Comparison of ENCODE assay signal across 29 cellular contexts in genomic region chr11:43517518-43517917, GRCh38.
DNase-seq lines count a peak whose midpoint lies in the region; ATAC-seq and TF ChIP-seq lines count a peak whose summit lies in the region.
"Had no signal": no experiment of that assay in that cellular context is flagged by ENCODE, and none has a peak within 500 bp of the region (broad histone marks: within the 10 kb centered on the region; RNA-seq: fewer than 3 reads in every experiment).

No MANE protein-coding gene starts in this region.

- POLR2A ChIA-PET in IMR-90 (lab: Charles Lee; ENCODE audit: unreplicated experiment): no interaction called here

- H3K79me1 ChIP-seq in IMR-90 (ENCODE audit: low read depth in 1 of 2, low read length in 2 of 2) (no peaks in the 10 kb centered on the region), neuronal stem cell (ENCODE audit: low read depth, low read length) (no peaks in the 10 kb centered on the region)

- no peak overlapping the region for H3K14ac ChIP-seq in IMR-90 (replicated peaks; ENCODE audit: low read depth, low read length)
- H3K14ac ChIP-seq in neuronal stem cell (ENCODE audit: low read length): no peak overlapping the region

- no peaks in the 10 kb centered on the region for H4K20me1 ChIP-seq in IMR-90 (ENCODE audit: insufficient read depth, low read length)

- 100% methylated on average over 1 of the region's 2 CpGs; no CpG with 5 or more reads in 1 of the 2 experiments for WGBS in IMR-90 (ENCODE audit: extremely low coverage in 2 of 2, insufficient read length in 1 of 2), 2 experiments
- no CpG with 5 or more reads among the region's 2 CpGs for WGBS in neuronal stem cell (ENCODE audit: extremely low coverage in 2 of 2, insufficient read length in 2 of 2, insufficient replicate concordance in 1 of 2), 2 donors
- WGBS in ovary, 3 donors: 88 to 98% (median 97%) methylated on average over 2 of the region's 2 CpGs

- peak; percentile 49 for DNase-seq in ELR (ENCODE audit: low read depth)
- DNase-seq in IMR-90: peak; percentile 26
- DNase-seq in epithelial cell of esophagus (ENCODE audit: low read depth): peak; percentile 21
- no peak for DNase-seq in neuronal stem cell (ENCODE audit: low spot score)
- DNase-seq in activated effector memory CD4-positive, alpha-beta T cell treated with anti-CD3 and anti-CD28 coated beads, Interleukin-2, amount 50 U/mL, for 16 hours: no peak
- no peak for DNase-seq in ovary
- DNase-seq: activated CD4-positive, alpha-beta T cell treated with anti-CD3 and anti-CD28 coated beads, Interleukin-2, amount 10 ng/mL, durations not matched to agents 7 days and 5 days; activated CD8-positive, alpha-beta memory T cell treated with anti-CD3 and anti-CD28 coated beads, Interleukin-2, amount 50 U/mL, for 4 hours; activated effector memory CD4-positive, alpha-beta T cell treated with Interleukin-2 at 50 U/mL for 16 hours; AML-193; amniotic stem cell; CD8-positive, alpha-beta T cell; central memory CD4-positive, alpha-beta T cell; dorsolateral prefrontal cortex; foreskin fibroblast; GF-D8; hypothalamus; MG63; NCI-H1436 treated with DMSO at 0.1 percent for 48 hours; NCI-H524 treated with DMSO at 0.1 percent for 48 hours; nucleus accumbens; stimulated activated CD4-positive, alpha-beta T cell treated with anti-CD3 and anti-CD28 coated beads, Interleukin-4, amount 100 ng/mL, for 4 hours had no signal

- H3K27ac ChIP-seq in IMR-90 (ENCODE audit: insufficient read depth, low read length): no peak overlapping the region
- no peak overlapping the region for H3K27ac ChIP-seq in neuronal stem cell (replicated peaks; ENCODE audit: low read length)
- H3K27ac ChIP-seq in ovary: no peak overlapping the region
- H3K27ac ChIP-seq: dorsolateral prefrontal cortex, RWPE1, tibial nerve, VCaP had no signal

- H3K23ac ChIP-seq in IMR-90 (ENCODE audit: low read depth, low read length): no peak overlapping the region
- no peak overlapping the region for H3K23ac ChIP-seq in neuronal stem cell (ENCODE audit: low read depth, low read length, poor library complexity)

- ATAC-seq in IMR-90 (ENCODE audit: low read depth): peak; percentile 21; the same call in 1 of the 2 replicates
- ATAC-seq in GM18873 (IDR thresholded peaks at IDR 0.05; ENCODE audit: low FRiP score, unreplicated experiment): no peak
- ATAC-seq in GM19463 (IDR thresholded peaks at IDR 0.05; ENCODE audit: unreplicated experiment): no peak
- ATAC-seq: CD8-positive, alpha-beta T cell; GM23338 had no signal

- no peak overlapping the region for H2BK120ac ChIP-seq in IMR-90 (ENCODE audit: low read depth, low read length)
- no peak overlapping the region for H2BK120ac ChIP-seq in neuronal stem cell (ENCODE audit: low read depth, low read length)

- no TSS peak for BruUV-seq in IMR-90 (replicated peaks; lab: Mats Ljungman, UMichigan)

- TF ChIP-seq POLR2A in IMR-90 (IDR thresholded peaks at IDR 0.05; ENCODE audit: low read depth, low read length) (no peak), ovary (IDR thresholded peaks at IDR 0.05) (no peak)

- H3K18ac ChIP-seq in IMR-90 (ENCODE audit: low read depth, low read length): no peak overlapping the region
- H3K18ac ChIP-seq in neuronal stem cell (ENCODE audit: low read length): no peak overlapping the region

- CTCF ChIA-PET in IMR-90 (lab: Yijun Ruan, JAX): interaction anchor here (0.9 kb wide), 1 partner anchor 334 kb away, joined by 3 read pairs; no protein-coding TSS in a partner anchor

- H3K9me1 ChIP-seq in IMR-90 (ENCODE audit: insufficient read depth, low read length): no peaks in the 10 kb centered on the region

- H4K91ac ChIP-seq in IMR-90 (ENCODE audit: insufficient read depth, low read depth, low read length) (no peak overlapping the region), neuronal stem cell (ENCODE audit: low read depth, low read length, poor library complexity) (peak overlapping the region; percentile 28)

- H3K56ac ChIP-seq in IMR-90 (ENCODE audit: extremely low read depth, insufficient read depth, low read length): no peak overlapping the region

- H4K8ac ChIP-seq in IMR-90 (ENCODE audit: low read depth in 2 of 2, low read length in 2 of 2): no peak overlapping the region
- H4K8ac ChIP-seq in neuronal stem cell (ENCODE audit: low read depth, low read length): no peak overlapping the region

- H3K4ac ChIP-seq in IMR-90 (ENCODE audit: low read depth, low read length): no peak overlapping the region
- no peak overlapping the region for H3K4ac ChIP-seq in neuronal stem cell (ENCODE audit: low read length)

- H3K4me1 ChIP-seq in IMR-90 (ENCODE audit: control insufficient read depth, insufficient read depth, low read length) (no peaks in the 10 kb centered on the region), neuronal stem cell (ENCODE audit: control insufficient read depth in 2 of 2, insufficient read depth in 1 of 2, low read depth in 1 of 2, low read length in 2 of 2) (peaks cover 15 to 24% of the 10 kb centered on the region in 2 donors), ovary (ENCODE audit: insufficient read depth) (no peaks in the 10 kb centered on the region)
- H3K4me1 ChIP-seq: tibial nerve had no signal

- H2AFZ ChIP-seq in IMR-90 (replicated peaks; ENCODE audit: low read length, poor library complexity) (no peak overlapping the region), neuronal stem cell (ENCODE audit: low read length) (no peak overlapping the region)
- H2AFZ ChIP-seq: GM23338 had no signal

- TF ChIP-seq EP300 in ovary (IDR thresholded peaks at IDR 0.05): no peak

- H2BK15ac ChIP-seq in IMR-90 (ENCODE audit: low read depth, low read length): no peak overlapping the region
- no peak overlapping the region for H2BK15ac ChIP-seq in neuronal stem cell (ENCODE audit: low read length)

- no peak overlapping the region for H3K4me3 ChIP-seq in IMR-90 (ENCODE audit: insufficient read depth, low read depth, low read length)
- H3K4me3 ChIP-seq in epithelial cell of esophagus (ENCODE audit: low read length): no peak overlapping the region
- H3K4me3 ChIP-seq in neuronal stem cell (ENCODE audit: low read length in 2 of 2): no peak overlapping the region
- H3K4me3 ChIP-seq in ovary: no peak overlapping the region
- H3K4me3 ChIP-seq: dorsolateral prefrontal cortex, GM23338, lung, MG63, tibial nerve had no signal

- dilution Hi-C loops in IMR-90 (cut with HindIII; ENCODE audit: low sequenced_read_pairs, unreplicated experiment): no loop called here

- no peak overlapping the region for H4K5ac ChIP-seq in IMR-90 (ENCODE audit: low read depth, low read length)

- no peaks in the 10 kb centered on the region for H3K36me3 ChIP-seq in IMR-90 (ENCODE audit: control insufficient read depth, insufficient read depth, low read length)
- H3K36me3 ChIP-seq in neuronal stem cell (replicated peaks in 1 of 2; ENCODE audit: control insufficient read depth in 2 of 2, insufficient read depth in 2 of 2, low read length in 2 of 2): no peaks in the 10 kb centered on the region
- H3K36me3 ChIP-seq in ovary: no peaks in the 10 kb centered on the region
- H3K36me3 ChIP-seq: MG63, tibial nerve had no signal

- no peak overlapping the region for H3K4me2 ChIP-seq in IMR-90 (ENCODE audit: low read depth, low read length)
- no peak overlapping the region for H3K4me2 ChIP-seq in neuronal stem cell (ENCODE audit: insufficient read depth, low read length, poor library complexity, severe bottlenecking)
- H3K4me2 ChIP-seq: GM23338 had no signal

- in situ Hi-C loops in IMR-90 (cut with MboI; ENCODE audit: low sequenced_read_pairs): no loop called here

- H2BK5ac ChIP-seq in IMR-90 (ENCODE audit: low read depth, low read length, poor library complexity, severe bottlenecking) (no peak overlapping the region), neuronal stem cell (ENCODE audit: low read length) (no peak overlapping the region)

- TF ChIP-seq CTCF in IMR-90 (conservative IDR thresholded peaks at IDR 0.05; ENCODE audit: low read depth, low read length): no peak
- no peak for TF ChIP-seq CTCF in epithelial cell of esophagus (IDR thresholded peaks at IDR 0.05; ENCODE audit: insufficient read depth, low read depth, low read length, missing control alignments)
- no peak for TF ChIP-seq CTCF in ovary (IDR thresholded peaks at IDR 0.05)

- no peak overlapping the region for H2BK20ac ChIP-seq in IMR-90 (ENCODE audit: low read depth, low read length)

- intact Hi-C loops in IMR-90 (cut with micrococcal nuclease) (no loop called here), ovary (cut with DNase I) (no loop called here)

- H2AK9ac ChIP-seq in IMR-90 (replicated peaks; ENCODE audit: low read depth, low read length, poor library complexity): no peak overlapping the region

- no peak overlapping the region for H3K9ac ChIP-seq in IMR-90 (ENCODE audit: low read depth, low read length)
- H3K9ac ChIP-seq in neuronal stem cell (ENCODE audit: low read depth, low read length, poor library complexity): no peak overlapping the region

- no peaks in the 10 kb centered on the region; the same call in 1 of the 2 replicates for H3K27me3 ChIP-seq in IMR-90 (ENCODE audit: control insufficient read depth, insufficient read depth, low read length)
- H3K27me3 ChIP-seq in neuronal stem cell (ENCODE audit: control insufficient read depth in 3 of 3, insufficient read depth in 3 of 3, low read depth in 1 of 3, low read length in 3 of 3): no peaks in the 10 kb centered on the region
- H3K27me3 ChIP-seq in ovary: no peaks in the 10 kb centered on the region
- H3K27me3 ChIP-seq: MG63, tibial nerve had no signal

- H2BK12ac ChIP-seq in neuronal stem cell (ENCODE audit: low read length): no peak overlapping the region

- H2AK5ac ChIP-seq in IMR-90 (ENCODE audit: low read depth, low read length): no peak overlapping the region
- no peak overlapping the region for H2AK5ac ChIP-seq in neuronal stem cell (ENCODE audit: low read depth, low read length)

- TF ChIP-seq RAD21 in IMR-90 (IDR thresholded peaks at IDR 0.05; ENCODE audit: low read length): no peak

- no peaks in the 10 kb centered on the region for H3K9me3 ChIP-seq in IMR-90 (ENCODE audit: control insufficient read depth, insufficient read depth, low read length)
- no peaks in the 10 kb centered on the region for H3K9me3 ChIP-seq in neuronal stem cell (replicated peaks in 1 of 2; ENCODE audit: control insufficient read depth in 2 of 2, insufficient read depth in 1 of 2, low read depth in 1 of 2, low read length in 2 of 2)
- peaks cover 0 to 3% of the 10 kb centered on the region in 2 donors for H3K9me3 ChIP-seq in ovary

TF ChIP-seq in IMR-90, 13 proteins besides CTCF, POLR2A, EP300 and RAD21:
- TF ChIP-seq CEBPB (IDR thresholded peaks at IDR 0.05; ENCODE audit: low read depth, low read length) (no peak), RFX5 (IDR thresholded peaks at IDR 0.05; ENCODE audit: low read depth, low read length) (no peak)

Comparison
In these comparisons a context has a peak if more than half of its experiments do, and no peak if none do; other contexts are left out.
1. DNase-seq: peak in ELR (single experiment), IMR-90 (single experiment) and epithelial cell of esophagus (single experiment); none in neuronal stem cell (single experiment), activated effector memory CD4-positive, alpha-beta T cell treated with anti-CD3 and anti-CD28 coated beads, Interleukin-2, amount 50 U/mL, for 16 hours (single experiment) and ovary (0 of 5).